Comparison of ENCODE assay signal across 8 cellular contexts in the genomic region with DNA sequence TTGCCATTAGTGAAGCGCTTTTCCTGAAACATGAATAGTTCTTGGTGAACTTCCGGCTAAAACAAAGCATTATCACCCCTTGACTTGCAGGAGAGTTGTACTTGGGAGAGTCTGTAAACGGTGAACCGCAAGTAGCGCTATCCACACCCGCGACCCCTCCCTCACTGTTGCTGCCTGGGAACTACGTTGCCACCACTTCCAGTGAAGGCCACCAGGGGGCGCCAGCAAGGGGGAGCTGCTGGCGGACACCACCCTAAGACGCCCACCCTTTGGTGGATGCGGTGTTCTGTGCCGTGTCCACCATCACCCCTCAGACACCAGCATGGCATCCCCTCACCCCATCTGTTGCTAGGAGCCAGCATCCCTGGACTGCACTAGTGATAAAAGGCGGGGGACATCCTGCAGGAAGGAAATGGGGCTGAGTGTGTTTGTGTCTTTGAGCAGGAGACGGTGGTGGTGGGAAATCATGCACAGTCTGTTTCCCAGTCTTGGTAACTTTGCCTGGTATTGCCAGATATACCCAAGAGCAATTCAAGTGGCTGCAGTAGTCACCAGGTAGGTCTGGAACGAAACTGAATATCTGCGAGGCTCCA.
DNase-seq lines count a peak whose midpoint lies in the region; ATAC-seq, FAIRE-seq and TF ChIP-seq lines count a peak whose summit lies in the region.

No MANE protein-coding gene starts in this region.

- no peaks in the 10 kb centered on the region for H3K9me3 ChIP-seq in effector memory CD4-positive, alpha-beta T cell (ENCODE audit: control insufficient read depth, low read length)
- H3K9me3 ChIP-seq in pancreas = no peaks in the 10 kb centered on the region

- no peak overlapping the region for H3K27ac ChIP-seq in VCaP
- H3K27ac ChIP-seq in effector memory CD4-positive, alpha-beta T cell (ENCODE audit: insufficient read depth, low read length, poor library complexity, severe bottlenecking) = no peak overlapping the region
- H3K27ac ChIP-seq in pancreas = no peak overlapping the region

- H3K36me3 Mint-ChIP-seq in activated T-helper 17 cell treated with anti-CD3 and anti-CD28 coated beads, Interleukin-2, amount 50 U/mL, for 72 hours (ENCODE audit: low read depth) = no peaks in the 10 kb centered on the region

- H3K36me3 ChIP-seq in effector memory CD4-positive, alpha-beta T cell (ENCODE audit: control insufficient read depth, insufficient read depth, low read length) = no peaks in the 10 kb centered on the region
- H3K36me3 ChIP-seq in pancreas = no peaks in the 10 kb centered on the region

- peak; percentile 41 for TF ChIP-seq CTCF in VCaP (conservative IDR thresholded peaks at IDR 0.05)
- TF ChIP-seq CTCF in pancreas (IDR thresholded peaks at IDR 0.05) = peak; percentile 24 to 61 (median 42)

- no peaks in the 10 kb centered on the region for H3K4me1 Mint-ChIP-seq in activated T-helper 17 cell treated with anti-CD3 and anti-CD28 coated beads, Interleukin-2, amount 50 U/mL, for 72 hours

- intact Hi-C loops in pancreas (cut with DNase I) = no loop called here

- H3K4me1 ChIP-seq in effector memory CD4-positive, alpha-beta T cell (ENCODE audit: control insufficient read depth, insufficient read depth, low read length, poor library complexity, severe bottlenecking) = no peaks in the 10 kb centered on the region
- H3K4me1 ChIP-seq in pancreas = no peaks in the 10 kb centered on the region

- peak in 2 of 4 donors; percentile 21 to 24 for ATAC-seq in pancreas
- ATAC-seq in HG03469 (IDR thresholded peaks at IDR 0.05; ENCODE audit: unreplicated experiment) = no peak
- no peak for ATAC-seq in HG03039 (IDR thresholded peaks at IDR 0.05; ENCODE audit: unreplicated experiment)
- ATAC-seq in activated T-helper 17 cell treated with anti-CD3 and anti-CD28 coated beads, Interleukin-2, amount 50 U/mL, for 72 hours (replicated peaks) = no peak

- peak; percentile 22 for DNase-seq in H54 (ENCODE audit: insufficient read length, low spot score)
- peak in 2 of 3 donors; percentile 4 to 23 for DNase-seq in effector memory CD4-positive, alpha-beta T cell
- peak in 3 of 6 donors; percentile 29 to 64 (median 62) for DNase-seq in pancreas
- DNase-seq in 8988T = no peak

- no peaks in the 10 kb centered on the region for H3K27me3 ChIP-seq in effector memory CD4-positive, alpha-beta T cell (replicated peaks; ENCODE audit: control insufficient read depth, insufficient read depth, low read length, poor library complexity, severe bottlenecking)
- no peaks in the 10 kb centered on the region for H3K27me3 ChIP-seq in pancreas

- no peak overlapping the region for H3K27ac Mint-ChIP-seq in activated T-helper 17 cell treated with anti-CD3 and anti-CD28 coated beads, Interleukin-2, amount 50 U/mL, for 72 hours

- 39 to 49% methylated on average over 17 of the region's 17 CpGs for WGBS in pancreas, 2 donors

- H3K4me3 ChIP-seq in effector memory CD4-positive, alpha-beta T cell (ENCODE audit: insufficient read depth, low read depth, low read length, poor library complexity, severe bottlenecking) = no peak overlapping the region
- no peak overlapping the region for H3K4me3 ChIP-seq in pancreas

- no peaks in the 10 kb centered on the region for H3K9me3 Mint-ChIP-seq in activated T-helper 17 cell treated with anti-CD3 and anti-CD28 coated beads, Interleukin-2, amount 50 U/mL, for 72 hours

- no peak for TF ChIP-seq POLR2A in H54 (IDR thresholded peaks at IDR 0.05; ENCODE audit: low read depth, low read length)

- no peak overlapping the region for H3K4me3 Mint-ChIP-seq in activated T-helper 17 cell treated with anti-CD3 and anti-CD28 coated beads, Interleukin-2, amount 50 U/mL, for 72 hours

- H3K27me3 Mint-ChIP-seq in activated T-helper 17 cell treated with anti-CD3 and anti-CD28 coated beads, Interleukin-2, amount 50 U/mL, for 72 hours = peaks cover 3% of the 10 kb centered on the region

- no peak for FAIRE-seq in H54 (lab: Jason Lieb, UNC)
- FAIRE-seq in pancreas (lab: Jason Lieb, UNC) = no peak
